ENCODE assay signal across 8 cellular contexts in genomic region chr19:49546825-49547565, GRCh38. TPM values are rescaled to one million over a fixed set of nuclear protein-coding genes. Genes with fewer than 3 reads are reported as not detected.
A peak's percentile ranks its signal among the peaks of the same experiment; 100 is the strongest.
DNase-seq lines count a peak whose midpoint lies in the region; ATAC-seq and TF ChIP-seq lines count a peak whose summit lies in the region.

No MANE protein-coding gene starts in this region.

- H2BK15ac ChIP-seq in mesendoderm (replicated peaks; ENCODE audit: low read depth): no peak overlapping the region

- H3K4me1 ChIP-seq in endodermal cell (ENCODE audit: control insufficient read depth, insufficient read depth, low read length) (no peaks in the 10 kb centered on the region), mesendoderm (ENCODE audit: control insufficient read depth, low read depth, low read length) (no peaks in the 10 kb centered on the region), thoracic aorta (ENCODE audit: control insufficient read depth in 1 of 2, low read depth in 2 of 2) (peaks cover 0 to 3% of the 10 kb centered on the region in 2 donors)

- no peak overlapping the region for H3K56ac ChIP-seq in mesendoderm (ENCODE audit: low read length)

- no peak overlapping the region for H3K4me3 ChIP-seq in HL-60 (replicated peaks; ENCODE audit: insufficient read depth, low read length)
- no peak overlapping the region for H3K4me3 ChIP-seq in endodermal cell (ENCODE audit: low read length)
- H3K4me3 ChIP-seq in mesendoderm (ENCODE audit: low read length): no peak overlapping the region
- no peak overlapping the region for H3K4me3 ChIP-seq in thoracic aorta

- TF ChIP-seq CTCF in HL-60 (IDR thresholded peaks at IDR 0.05; ENCODE audit: insufficient read depth, low read length) (peak; percentile 77), endodermal cell (conservative IDR thresholded peaks at IDR 0.05) (peak; percentile 90), thoracic aorta (IDR thresholded peaks at IDR 0.05) (peak; percentile 81)

- H3K27me3 ChIP-seq in HL-60 (ENCODE audit: insufficient read depth, poor library complexity, severe bottlenecking): no peaks in the 10 kb centered on the region
- no peaks in the 10 kb centered on the region for H3K27me3 ChIP-seq in endodermal cell (ENCODE audit: control insufficient read depth, insufficient read depth, low read length, poor library complexity, severe bottlenecking)
- H3K27me3 ChIP-seq in mesendoderm (ENCODE audit: insufficient read depth, low read length, poor library complexity): no peaks in the 10 kb centered on the region
- H3K27me3 ChIP-seq in thoracic aorta (replicated peaks; ENCODE audit: insufficient read depth): no peaks in the 10 kb centered on the region

- peak overlapping the region; percentile 14 for H3K4me3 Mint-ChIP-seq in endodermal cell

- H3K18ac ChIP-seq in mesendoderm (ENCODE audit: low read length): no peak overlapping the region

- DNase-seq in COLO668 (lab: John Stamatoyannopoulos, UW; ENCODE audit: unreplicated experiment) (peak; percentile 75), HL-60 (ENCODE audit: low read depth in 1 of 2, low spot score in 1 of 2) (peak in 1 of 2 experiments; percentile 68), NCI-H748 (lab: John Stamatoyannopoulos, UW; ENCODE audit: unreplicated experiment) (peak; percentile 91), endodermal cell (peak; percentile 91), mesendoderm (peak; percentile 92), thoracic aorta (ENCODE audit: low spot score) (peak; percentile 47)
- peak; percentile 49 for DNase-seq in activated CD4-positive, alpha-beta T cell treated with anti-CD3 and anti-CD28 coated beads, Interleukin-2, amount 50 U/mL, for 1 hour

- 20 to 39% methylated on average over 4 to 9 of the region's 9 CpGs for WGBS in endodermal cell (ENCODE audit: insufficient coverage in 1 of 2, insufficient read length in 1 of 2), 2 experiments
- no CpG with 5 or more reads among the region's 9 CpGs for WGBS in mesendoderm (ENCODE audit: extremely low coverage, insufficient coverage, low lambda C conversion rate)

- no peak overlapping the region for H2BK5ac ChIP-seq in mesendoderm (ENCODE audit: low read length)

- no peak overlapping the region for H3K4me2 ChIP-seq in mesendoderm (ENCODE audit: low read length)

- H4K5ac ChIP-seq in mesendoderm (ENCODE audit: low read length): no peak overlapping the region

- H2AK5ac ChIP-seq in mesendoderm (ENCODE audit: low read length): no peak overlapping the region

- H3K36me3 ChIP-seq in endodermal cell (ENCODE audit: control insufficient read depth, insufficient read depth, low read length) (no peaks in the 10 kb centered on the region), mesendoderm (ENCODE audit: control insufficient read depth, insufficient read depth, low read length) (no peaks in the 10 kb centered on the region), thoracic aorta (peaks cover 21% of the 10 kb centered on the region)

- ATAC-seq in thoracic aorta (ENCODE audit: insufficient number of reproducible peaks, low FRiP score, low read depth) (peak; percentile 56), HG02588 (IDR thresholded peaks at IDR 0.05; ENCODE audit: unreplicated experiment) (no peak)

- H3K27ac Mint-ChIP-seq in endodermal cell: peak overlapping the region; percentile 53

- H2BK120ac ChIP-seq in mesendoderm (ENCODE audit: low read depth, low read length): no peak overlapping the region

- H3K9me3 ChIP-seq in endodermal cell (ENCODE audit: control insufficient read depth, low read length): no peaks in the 10 kb centered on the region
- no peaks in the 10 kb centered on the region for H3K9me3 ChIP-seq in thoracic aorta

- H4K8ac ChIP-seq in mesendoderm (ENCODE audit: low read depth, low read length): no peak overlapping the region

- H3K36me3 Mint-ChIP-seq in endodermal cell (ENCODE audit: low read depth): peaks cover 2% of the 10 kb centered on the region

- H3K79me2 ChIP-seq in mesendoderm (ENCODE audit: control insufficient read depth, insufficient read depth, low read length): no peaks in the 10 kb centered on the region

- H3K9ac ChIP-seq in endodermal cell (ENCODE audit: extremely low read depth, low read length, poor library complexity, severe bottlenecking) (no peak overlapping the region), mesendoderm (ENCODE audit: low read length) (no peak overlapping the region)

- no peak overlapping the region for H3K4ac ChIP-seq in mesendoderm (ENCODE audit: low read depth, low read length)

- peaks cover 2% of the 10 kb centered on the region for H3K4me1 Mint-ChIP-seq in endodermal cell

- H3K79me1 ChIP-seq in mesendoderm (ENCODE audit: low read length): no peaks in the 10 kb centered on the region

- H3K23ac ChIP-seq in mesendoderm (ENCODE audit: low read length): no peak overlapping the region

- H3K9me3 Mint-ChIP-seq in endodermal cell: no peaks in the 10 kb centered on the region

- no peaks in the 10 kb centered on the region for H3K27me3 Mint-ChIP-seq in endodermal cell (ENCODE audit: insufficient read depth)

- H3K27ac ChIP-seq in HL-60 (replicated peaks): no peak overlapping the region
- H3K27ac ChIP-seq in endodermal cell (ENCODE audit: low read depth, low read length): no peak overlapping the region
- no peak overlapping the region for H3K27ac ChIP-seq in mesendoderm (ENCODE audit: low read depth, low read length)
- H3K27ac ChIP-seq in thoracic aorta: no peak overlapping the region

RNA-seq across cellular contexts. Expression of gene RCN3, which starts 19.2 kb away (rescaled TPM):
- total RNA-seq in endodermal cell (1 to 10 TPM; 4.9 to 9.0 TPM), thoracic aorta (100 to 1,000 TPM in 1 of 2 donors, 10 to 100 TPM in 1; 65.3 to 111 TPM)
- 7.5 TPM for polyA plus RNA-seq in endodermal cell (2013, experiment 1 of 2)
- polyA plus RNA-seq in endodermal cell (2013, experiment 2 of 2): 6.7 TPM
- 7.1 TPM for polyA plus RNA-seq in mesendoderm (2013, experiment 1 of 2)
- polyA plus RNA-seq in mesendoderm (2013, experiment 2 of 2): 8.6 TPM

RNA-seq across cellular contexts. Expression of gene NOSIP, which starts 33.4 kb away (rescaled TPM):
- total RNA-seq in endodermal cell: 10 to 100 TPM; 58.0 to 62.3 TPM
- polyA plus RNA-seq in endodermal cell (2013, experiment 1 of 2): 62.3 TPM
- polyA plus RNA-seq in endodermal cell (2013, experiment 2 of 2): 59.5 TPM
- polyA plus RNA-seq in mesendoderm (2013, experiment 1 of 2): 54.8 TPM
- polyA plus RNA-seq in mesendoderm (2013, experiment 2 of 2): 56.3 TPM
- total RNA-seq in thoracic aorta: 10 to 100 TPM; 30.8 to 46.8 TPM

RNA-seq across cellular contexts. Expression of gene PRRG2, which starts 34.1 kb away (rescaled TPM):
- total RNA-seq in endodermal cell: 1 to 10 TPM; 3.7 to 6.9 TPM
- polyA plus RNA-seq in endodermal cell (2013, experiment 1 of 2): 0.53 TPM
- 0.25 TPM for polyA plus RNA-seq in endodermal cell (2013, experiment 2 of 2)
- 2.1 TPM for polyA plus RNA-seq in mesendoderm (2013, experiment 1 of 2)
- polyA plus RNA-seq in mesendoderm (2013, experiment 2 of 2): 2.8 TPM
- not detected for total RNA-seq in thoracic aorta

RNA-seq across cellular contexts. Expression of gene FCGRT, which starts 34.5 kb away (rescaled TPM):
- total RNA-seq in endodermal cell (10 to 100 TPM; 47.6 to 56.9 TPM), thoracic aorta (100 to 1,000 TPM; 172 to 304 TPM)
- polyA plus RNA-seq in endodermal cell (2013, experiment 1 of 2): 28.7 TPM
- polyA plus RNA-seq in endodermal cell (2013, experiment 2 of 2): 27.4 TPM
- polyA plus RNA-seq in mesendoderm (2013, experiment 1 of 2): 18.9 TPM
- 16.9 TPM for polyA plus RNA-seq in mesendoderm (2013, experiment 2 of 2)

RNA-seq across cellular contexts. Expression of gene PRR12, which starts 44.0 kb away (rescaled TPM):
- 10 to 100 TPM; 67.6 to 69.6 TPM for total RNA-seq in endodermal cell
- polyA plus RNA-seq in endodermal cell (2013, experiment 1 of 2): 29.6 TPM
- polyA plus RNA-seq in endodermal cell (2013, experiment 2 of 2): 27.0 TPM
- polyA plus RNA-seq in mesendoderm (2013, experiment 1 of 2): 20.3 TPM
- 20.4 TPM for polyA plus RNA-seq in mesendoderm (2013, experiment 2 of 2)
- 10 to 100 TPM; 12.4 to 24.5 TPM for total RNA-seq in thoracic aorta

Comparison
In these comparisons a context has a peak if more than half of its experiments do, and no peak if none do; other contexts are left out.
1. RNA of gene RCN3, which starts 19.2 kb away (total RNA-seq): 65.3 to 111 TPM in thoracic aorta; 4.9 to 9.0 TPM in endodermal cell; every median in the first group is over 4 times any median in the second.
2. RNA of gene PRRG2, which starts 34.1 kb away (total RNA-seq): 3.7 to 6.9 TPM in endodermal cell; not detected in thoracic aorta; every median in the first group is over 4 times any median in the second.
3. Peak in every context shown above with its lines, with median percentiles within 50 percentile points of each other: CTCF ChIP-seq.